Comparison of ENCODE assay signal across 1 cellular context in genomic region chr10:102432162-102432950, GRCh38.
TF ChIP-seq lines count a peak whose summit lies in the region.

Gene CUEDC2 (minus strand): TSS chr10:102432574. CDS start chr10:102425188, 7,386 bp downstream.

TF ChIP-seq in GM12878, 131 proteins besides CTCF, POLR2A, EP300 and RAD21 (continued from another document):
- TF ChIP-seq, protein P1, sequence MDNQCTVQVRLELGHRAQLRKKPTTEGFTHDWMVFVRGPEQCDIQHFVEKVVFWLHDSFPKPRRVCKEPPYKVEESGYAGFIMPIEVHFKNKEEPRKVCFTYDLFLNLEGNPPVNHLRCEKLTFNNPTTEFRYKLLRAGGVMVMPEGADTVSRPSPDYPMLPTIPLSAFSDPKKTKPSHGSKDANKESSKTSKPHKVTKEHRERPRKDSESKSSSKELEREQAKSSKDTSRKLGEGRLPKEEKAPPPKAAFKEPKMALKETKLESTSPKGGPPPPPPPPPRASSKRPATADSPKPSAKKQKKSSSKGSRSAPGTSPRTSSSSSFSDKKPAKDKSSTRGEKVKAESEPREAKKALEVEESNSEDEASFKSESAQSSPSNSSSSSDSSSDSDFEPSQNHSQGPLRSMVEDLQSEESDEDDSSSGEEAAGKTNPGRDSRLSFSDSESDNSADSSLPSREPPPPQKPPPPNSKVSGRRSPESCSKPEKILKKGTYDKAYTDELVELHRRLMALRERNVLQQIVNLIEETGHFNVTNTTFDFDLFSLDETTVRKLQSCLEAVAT (IDR thresholded peaks at IDR 0.05), result peak; percentile 83
- peak; percentile 81; the same call in 1 of the 2 replicates for TF ChIP-seq POLR2AphosphoS5 (IDR thresholded peaks at IDR 0.05; ENCODE audit: low read length)
- TF ChIP-seq SIX5 (IDR thresholded peaks at IDR 0.05; ENCODE audit: low read depth, low read length, severe bottlenecking), result peak; percentile 85
